In the genomic region with DNA sequence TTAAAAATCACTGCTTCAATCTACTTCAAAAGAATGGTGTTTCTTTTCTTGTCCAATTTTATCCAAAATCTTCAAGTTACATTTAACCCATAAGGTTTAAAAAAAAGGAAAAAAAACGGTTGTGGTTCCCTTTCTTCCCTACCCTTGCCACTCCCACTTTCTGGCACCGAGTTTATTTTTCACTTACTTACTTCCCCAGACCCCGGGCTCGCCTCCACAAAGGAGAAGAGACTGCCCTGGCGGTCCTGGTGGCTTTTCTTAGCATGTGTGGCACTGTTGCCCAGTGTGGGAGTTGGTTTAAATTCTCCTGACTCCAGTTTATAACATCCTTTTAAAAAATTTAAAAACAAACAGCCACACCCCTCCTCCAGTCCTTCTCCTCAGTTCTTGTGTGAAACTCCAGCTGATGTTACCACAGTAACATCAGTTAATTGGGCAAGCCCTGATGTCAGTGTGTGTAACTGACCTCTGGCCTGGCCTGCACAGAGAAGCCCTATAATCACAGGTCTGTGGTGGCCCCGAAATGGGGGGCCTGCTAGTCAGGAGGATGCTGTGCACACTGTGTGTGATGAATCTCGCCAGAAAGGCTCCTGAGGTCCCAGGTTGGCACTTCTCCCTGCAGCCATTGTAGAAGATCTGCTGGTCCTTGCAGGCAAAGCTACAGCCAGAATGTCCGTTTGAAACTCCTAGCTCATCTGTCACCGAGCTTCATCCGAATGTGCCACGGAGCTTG, we compare ENCODE assay signal across 1 cellular context.
TF ChIP-seq lines count a peak whose summit lies in the region.

No MANE protein-coding gene starts in this region.

TF ChIP-seq in WTC11, 78 proteins besides CTCF, POLR2A, EP300 and RAD21 (continued from another document):
- TF ChIP-seq, protein P1, sequence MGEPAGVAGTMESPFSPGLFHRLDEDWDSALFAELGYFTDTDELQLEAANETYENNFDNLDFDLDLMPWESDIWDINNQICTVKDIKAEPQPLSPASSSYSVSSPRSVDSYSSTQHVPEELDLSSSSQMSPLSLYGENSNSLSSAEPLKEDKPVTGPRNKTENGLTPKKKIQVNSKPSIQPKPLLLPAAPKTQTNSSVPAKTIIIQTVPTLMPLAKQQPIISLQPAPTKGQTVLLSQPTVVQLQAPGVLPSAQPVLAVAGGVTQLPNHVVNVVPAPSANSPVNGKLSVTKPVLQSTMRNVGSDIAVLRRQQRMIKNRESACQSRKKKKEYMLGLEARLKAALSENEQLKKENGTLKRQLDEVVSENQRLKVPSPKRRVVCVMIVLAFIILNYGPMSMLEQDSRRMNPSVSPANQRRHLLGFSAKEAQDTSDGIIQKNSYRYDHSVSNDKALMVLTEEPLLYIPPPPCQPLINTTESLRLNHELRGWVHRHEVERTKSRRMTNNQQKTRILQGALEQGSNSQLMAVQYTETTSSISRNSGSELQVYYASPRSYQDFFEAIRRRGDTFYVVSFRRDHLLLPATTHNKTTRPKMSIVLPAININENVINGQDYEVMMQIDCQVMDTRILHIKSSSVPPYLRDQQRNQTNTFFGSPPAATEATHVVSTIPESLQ (CRISPR knock-in tag; IDR thresholded peaks at IDR 0.05): no peak
- TF ChIP-seq, protein P2, sequence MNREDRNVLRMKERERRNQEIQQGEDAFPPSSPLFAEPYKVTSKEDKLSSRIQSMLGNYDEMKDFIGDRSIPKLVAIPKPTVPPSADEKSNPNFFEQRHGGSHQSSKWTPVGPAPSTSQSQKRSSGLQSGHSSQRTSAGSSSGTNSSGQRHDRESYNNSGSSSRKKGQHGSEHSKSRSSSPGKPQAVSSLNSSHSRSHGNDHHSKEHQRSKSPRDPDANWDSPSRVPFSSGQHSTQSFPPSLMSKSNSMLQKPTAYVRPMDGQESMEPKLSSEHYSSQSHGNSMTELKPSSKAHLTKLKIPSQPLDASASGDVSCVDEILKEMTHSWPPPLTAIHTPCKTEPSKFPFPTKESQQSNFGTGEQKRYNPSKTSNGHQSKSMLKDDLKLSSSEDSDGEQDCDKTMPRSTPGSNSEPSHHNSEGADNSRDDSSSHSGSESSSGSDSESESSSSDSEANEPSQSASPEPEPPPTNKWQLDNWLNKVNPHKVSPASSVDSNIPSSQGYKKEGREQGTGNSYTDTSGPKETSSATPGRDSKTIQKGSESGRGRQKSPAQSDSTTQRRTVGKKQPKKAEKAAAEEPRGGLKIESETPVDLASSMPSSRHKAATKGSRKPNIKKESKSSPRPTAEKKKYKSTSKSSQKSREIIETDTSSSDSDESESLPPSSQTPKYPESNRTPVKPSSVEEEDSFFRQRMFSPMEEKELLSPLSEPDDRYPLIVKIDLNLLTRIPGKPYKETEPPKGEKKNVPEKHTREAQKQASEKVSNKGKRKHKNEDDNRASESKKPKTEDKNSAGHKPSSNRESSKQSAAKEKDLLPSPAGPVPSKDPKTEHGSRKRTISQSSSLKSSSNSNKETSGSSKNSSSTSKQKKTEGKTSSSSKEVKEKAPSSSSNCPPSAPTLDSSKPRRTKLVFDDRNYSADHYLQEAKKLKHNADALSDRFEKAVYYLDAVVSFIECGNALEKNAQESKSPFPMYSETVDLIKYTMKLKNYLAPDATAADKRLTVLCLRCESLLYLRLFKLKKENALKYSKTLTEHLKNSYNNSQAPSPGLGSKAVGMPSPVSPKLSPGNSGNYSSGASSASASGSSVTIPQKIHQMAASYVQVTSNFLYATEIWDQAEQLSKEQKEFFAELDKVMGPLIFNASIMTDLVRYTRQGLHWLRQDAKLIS (CRISPR knock-in tag; IDR thresholded peaks at IDR 0.05; ENCODE audit: borderline replicate concordance): no peak
- no peak for TF ChIP-seq ZNF121 (CRISPR knock-in tag; IDR thresholded peaks at IDR 0.05)
- TF ChIP-seq, protein P3, sequence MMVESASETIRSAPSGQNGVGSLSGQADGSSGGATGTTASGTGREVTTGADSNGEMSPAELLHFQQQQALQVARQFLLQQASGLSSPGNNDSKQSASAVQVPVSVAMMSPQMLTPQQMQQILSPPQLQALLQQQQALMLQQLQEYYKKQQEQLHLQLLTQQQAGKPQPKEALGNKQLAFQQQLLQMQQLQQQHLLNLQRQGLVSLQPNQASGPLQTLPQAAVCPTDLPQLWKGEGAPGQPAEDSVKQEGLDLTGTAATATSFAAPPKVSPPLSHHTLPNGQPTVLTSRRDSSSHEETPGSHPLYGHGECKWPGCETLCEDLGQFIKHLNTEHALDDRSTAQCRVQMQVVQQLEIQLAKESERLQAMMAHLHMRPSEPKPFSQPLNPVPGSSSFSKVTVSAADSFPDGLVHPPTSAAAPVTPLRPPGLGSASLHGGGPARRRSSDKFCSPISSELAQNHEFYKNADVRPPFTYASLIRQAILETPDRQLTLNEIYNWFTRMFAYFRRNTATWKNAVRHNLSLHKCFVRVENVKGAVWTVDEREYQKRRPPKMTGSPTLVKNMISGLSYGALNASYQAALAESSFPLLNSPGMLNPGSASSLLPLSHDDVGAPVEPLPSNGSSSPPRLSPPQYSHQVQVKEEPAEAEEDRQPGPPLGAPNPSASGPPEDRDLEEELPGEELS (CRISPR knock-in tag; IDR thresholded peaks at IDR 0.05): no peak
- TF ChIP-seq, protein P4, sequence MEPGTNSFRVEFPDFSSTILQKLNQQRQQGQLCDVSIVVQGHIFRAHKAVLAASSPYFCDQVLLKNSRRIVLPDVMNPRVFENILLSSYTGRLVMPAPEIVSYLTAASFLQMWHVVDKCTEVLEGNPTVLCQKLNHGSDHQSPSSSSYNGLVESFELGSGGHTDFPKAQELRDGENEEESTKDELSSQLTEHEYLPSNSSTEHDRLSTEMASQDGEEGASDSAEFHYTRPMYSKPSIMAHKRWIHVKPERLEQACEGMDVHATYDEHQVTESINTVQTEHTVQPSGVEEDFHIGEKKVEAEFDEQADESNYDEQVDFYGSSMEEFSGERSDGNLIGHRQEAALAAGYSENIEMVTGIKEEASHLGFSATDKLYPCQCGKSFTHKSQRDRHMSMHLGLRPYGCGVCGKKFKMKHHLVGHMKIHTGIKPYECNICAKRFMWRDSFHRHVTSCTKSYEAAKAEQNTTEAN (CRISPR knock-in tag; IDR thresholded peaks at IDR 0.05): no peak
- TF ChIP-seq ZNF232 (CRISPR knock-in tag; IDR thresholded peaks at IDR 0.05): no peak
- no peak for TF ChIP-seq PRRX2 (CRISPR knock-in tag; IDR thresholded peaks at IDR 0.05)
- TF ChIP-seq KAT7 (CRISPR knock-in tag; IDR thresholded peaks at IDR 0.05; ENCODE audit: borderline replicate concordance): no peak
- no peak for TF ChIP-seq NFE2L1 (CRISPR knock-in tag; IDR thresholded peaks at IDR 0.05)
